ENCODE assay signal across 33 cellular contexts in genomic region chr11:72445423-72445822, GRCh38.
"Had no signal": no experiment of that assay in that cellular context is flagged by ENCODE, and none has a peak within 500 bp of the region (broad histone marks: within the 10 kb centered on the region; RNA-seq: fewer than 3 reads in every experiment).

No MANE protein-coding gene starts in this region.

- DNase-seq: activated B cell treated with CpG ODN at 0.5 μM for 24 hours; activated CD4-positive, alpha-beta T cell treated with anti-CD3 and anti-CD28 coated beads for 48 hours; activated CD4-positive, alpha-beta T cell treated with anti-CD3 and anti-CD28 coated beads, Interleukin-2, amount 50 U/mL, for 1 hour; activated CD4-positive, alpha-beta T cell treated with anti-CD3 and anti-CD28 coated beads, Interleukin-2, amount 50 U/mL, for 48 hours; activated CD8-positive, alpha-beta memory T cell treated with anti-CD3 and anti-CD28 coated beads for 24 hours; activated CD8-positive, alpha-beta T cell treated with anti-CD3 and anti-CD28 coated beads for 36 hours; activated gamma-delta T cell; activated naive CD4-positive, alpha-beta T cell; activated naive CD4-positive, alpha-beta T cell treated with anti-CD3 and anti-CD28 coated beads, Interleukin-2, amount 50 U/mL, for 16 hours; activated T-cell treated with anti-CD3 and anti-CD28 coated beads, Interleukin-2, amount 50 U/mL, for 48 hours; amniotic stem cell; anterior cingulate cortex; brain microvascular endothelial cell; dermis blood vessel endothelial cell; effector CD4-positive, alpha-beta T cell; effector memory CD8-positive, alpha-beta T cell; erythroblast; foreskin keratinocyte; gastrocnemius medialis; glutamatergic neuron; heart left ventricle; T-helper 17 cell; T1000; WERI-Rb-1 had no signal

- H3K27ac Mint-ChIP-seq: activated B cell treated with CpG ODN at 0.5 μM for 24 hours; activated CD8-positive, alpha-beta T cell treated with anti-CD3 and anti-CD28 coated beads for 36 hours; activated naive CD8-positive, alpha-beta T cell; activated T-helper 1 cell treated with anti-CD3 and anti-CD28 coated beads, Interleukin-12 subunit alpha, Interleukin-12 subunit beta, Interleukin-2, Interleukin-4 antibody, amounts not matched to agents 30 ng/mL and 10 ng/mL and 1 ng/mL, durations not matched to agents 14 hours and 24 hours and 36 hours; effector memory CD8-positive, alpha-beta T cell; T-helper 17 cell; T-helper 2 cell treated with Interferon-gamma antibody and Interleukin-4, amounts not matched to agents 5 μg/mL and 100 μg/mL, for 36 hours had no signal

- H3K27ac ChIP-seq: brain microvascular endothelial cell, coronary artery, esophagus muscularis mucosa, foreskin keratinocyte, gastrocnemius medialis, heart left ventricle, WERI-Rb-1 had no signal

- ATAC-seq: activated CD4-positive, CD25-positive, alpha-beta regulatory T cell treated with anti-CD3 and anti-CD28 coated beads, Interleukin-2, amount 50 U/mL, for 24 hours; activated CD8-positive, alpha-beta T cell treated with anti-CD3 and anti-CD28 coated beads for 36 hours; effector memory CD8-positive, alpha-beta T cell; foreskin keratinocyte; gastrocnemius medialis; heart left ventricle; T-helper 17 cell had no signal

- H3K9me3 Mint-ChIP-seq: activated B cell treated with CpG ODN at 0.5 μM for 24 hours; activated CD8-positive, alpha-beta T cell treated with anti-CD3 and anti-CD28 coated beads for 36 hours; activated T-helper 1 cell treated with anti-CD3 and anti-CD28 coated beads, Interleukin-12 subunit alpha, Interleukin-12 subunit beta, Interleukin-2, Interleukin-4 antibody, amounts not matched to agents 30 ng/mL and 10 ng/mL and 1 ng/mL, durations not matched to agents 14 hours and 24 hours and 36 hours; central memory CD8-positive, alpha-beta T cell; effector memory CD8-positive, alpha-beta T cell; T-helper 2 cell treated with Interferon-gamma antibody and Interleukin-4, amounts not matched to agents 5 μg/mL and 100 μg/mL, for 36 hours had no signal

- H3K4me3 Mint-ChIP-seq: activated B cell treated with CpG ODN at 0.5 μM for 24 hours; activated CD8-positive, alpha-beta T cell treated with anti-CD3 and anti-CD28 coated beads for 36 hours; activated naive CD8-positive, alpha-beta T cell; activated T-helper 1 cell treated with anti-CD3 and anti-CD28 coated beads, Interleukin-12 subunit alpha, Interleukin-12 subunit beta, Interleukin-2, Interleukin-4 antibody, amounts not matched to agents 30 ng/mL and 10 ng/mL and 1 ng/mL, durations not matched to agents 14 hours and 24 hours and 36 hours; central memory CD8-positive, alpha-beta T cell; effector memory CD8-positive, alpha-beta T cell; T-helper 17 cell; T-helper 2 cell treated with Interferon-gamma antibody and Interleukin-4, amounts not matched to agents 5 μg/mL and 100 μg/mL, for 36 hours had no signal

- H3K27me3 ChIP-seq: brain microvascular endothelial cell, foreskin keratinocyte, gastrocnemius medialis, heart left ventricle had no signal

- H3K36me3 ChIP-seq: brain microvascular endothelial cell, esophagus muscularis mucosa, gastrocnemius medialis, heart left ventricle, WERI-Rb-1 had no signal

- H3K9me3 ChIP-seq: esophagus muscularis mucosa, gastrocnemius medialis had no signal

- H3K4me3 ChIP-seq: coronary artery, esophagus muscularis mucosa, gastrocnemius medialis, heart left ventricle had no signal

- H3K4me1 ChIP-seq: esophagus muscularis mucosa, foreskin keratinocyte, gastrocnemius medialis had no signal

- H3K36me3 Mint-ChIP-seq: activated naive CD8-positive, alpha-beta T cell had no signal

- FAIRE-seq: astrocyte, bronchial epithelial cell had no signal
